2 cellular contexts compared by ENCODE assay signal in the genomic region with DNA sequence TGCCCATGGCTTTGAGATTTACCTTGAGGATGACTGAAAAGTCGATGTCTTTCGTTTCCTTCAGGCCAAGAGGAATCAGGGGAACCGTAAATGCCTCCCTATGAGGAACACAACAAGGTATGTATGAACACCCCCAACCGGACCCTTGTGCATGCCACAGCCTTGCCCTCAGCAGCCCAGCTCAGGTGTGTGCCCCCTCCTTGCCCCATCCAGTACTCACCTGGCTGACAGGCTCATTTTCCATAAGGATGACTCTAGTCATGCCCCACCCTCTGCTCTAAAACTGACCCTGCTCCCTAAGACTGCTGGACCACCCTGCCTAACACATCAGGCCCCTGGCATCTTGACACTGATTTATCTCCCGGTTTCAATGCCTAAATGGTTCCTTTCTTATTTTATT.
TF ChIP-seq lines count a peak whose summit lies in the region.

No MANE protein-coding gene starts in this region.

TF ChIP-seq in IMR-90, 13 proteins besides CTCF, POLR2A, EP300 and RAD21:
- no peak for TF ChIP-seq MAFK (IDR thresholded peaks at IDR 0.05; ENCODE audit: low read depth, low read length)
- TF ChIP-seq CEBPB (IDR thresholded peaks at IDR 0.05; ENCODE audit: low read depth, low read length), result no peak
- TF ChIP-seq BHLHE40 (IDR thresholded peaks at IDR 0.05; ENCODE audit: low read depth, low read length), result no peak
- TF ChIP-seq RCOR1 (IDR thresholded peaks at IDR 0.05; ENCODE audit: insufficient replicate concordance, low read length), result no peak
- no peak for TF ChIP-seq MAZ (IDR thresholded peaks at IDR 0.05; ENCODE audit: borderline replicate concordance, low read depth, low read length)
- TF ChIP-seq RFX5 (IDR thresholded peaks at IDR 0.05; ENCODE audit: low read depth, low read length), result no peak
- no peak for TF ChIP-seq FOS (IDR thresholded peaks at IDR 0.05; ENCODE audit: low read depth, low read length)
- TF ChIP-seq, protein P1, sequence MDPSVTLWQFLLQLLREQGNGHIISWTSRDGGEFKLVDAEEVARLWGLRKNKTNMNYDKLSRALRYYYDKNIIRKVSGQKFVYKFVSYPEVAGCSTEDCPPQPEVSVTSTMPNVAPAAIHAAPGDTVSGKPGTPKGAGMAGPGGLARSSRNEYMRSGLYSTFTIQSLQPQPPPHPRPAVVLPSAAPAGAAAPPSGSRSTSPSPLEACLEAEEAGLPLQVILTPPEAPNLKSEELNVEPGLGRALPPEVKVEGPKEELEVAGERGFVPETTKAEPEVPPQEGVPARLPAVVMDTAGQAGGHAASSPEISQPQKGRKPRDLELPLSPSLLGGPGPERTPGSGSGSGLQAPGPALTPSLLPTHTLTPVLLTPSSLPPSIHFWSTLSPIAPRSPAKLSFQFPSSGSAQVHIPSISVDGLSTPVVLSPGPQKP (IDR thresholded peaks at IDR 0.05; ENCODE audit: borderline replicate concordance, low read depth, low read length), result no peak
- no peak for TF ChIP-seq CHD1 (IDR thresholded peaks at IDR 0.05; ENCODE audit: low read depth, low read length)
- no peak for TF ChIP-seq NFE2L2 (IDR thresholded peaks at IDR 0.05; ENCODE audit: low read depth, low read length)
- no peak for TF ChIP-seq SMC3 (IDR thresholded peaks at IDR 0.05; ENCODE audit: low read depth, low read length)
- TF ChIP-seq, protein P2, sequence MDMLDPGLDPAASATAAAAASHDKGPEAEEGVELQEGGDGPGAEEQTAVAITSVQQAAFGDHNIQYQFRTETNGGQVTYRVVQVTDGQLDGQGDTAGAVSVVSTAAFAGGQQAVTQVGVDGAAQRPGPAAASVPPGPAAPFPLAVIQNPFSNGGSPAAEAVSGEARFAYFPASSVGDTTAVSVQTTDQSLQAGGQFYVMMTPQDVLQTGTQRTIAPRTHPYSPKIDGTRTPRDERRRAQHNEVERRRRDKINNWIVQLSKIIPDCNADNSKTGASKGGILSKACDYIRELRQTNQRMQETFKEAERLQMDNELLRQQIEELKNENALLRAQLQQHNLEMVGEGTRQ (IDR thresholded peaks at IDR 0.05; ENCODE audit: low read depth, low read length), result no peak
- TF ChIP-seq MXI1 (IDR thresholded peaks at IDR 0.05; ENCODE audit: borderline replicate concordance, low read depth, low read length), result no peak

TF ChIP-seq in HepG2, 621 proteins besides CTCF, POLR2A, EP300 and RAD21:
- TF ChIP-seq ZBTB38 (CRISPR knock-in tag; IDR thresholded peaks at IDR 0.05) (no peak), ZNF263 (CRISPR knock-in tag; IDR thresholded peaks at IDR 0.05) (no peak), ZNF317 (CRISPR knock-in tag; IDR thresholded peaks at IDR 0.05) (no peak), SIN3B (IDR thresholded peaks at IDR 0.05; ENCODE audit: low read length) (no peak), PHF8 (CRISPR knock-in tag; IDR thresholded peaks at IDR 0.05) (no peak), SIX1 (CRISPR knock-in tag; IDR thresholded peaks at IDR 0.05; ENCODE audit: borderline replicate concordance) (no peak), ZNF180 (CRISPR knock-in tag; IDR thresholded peaks at IDR 0.05; ENCODE audit: borderline replicate concordance, low read depth) (no peak), PHF21A (CRISPR knock-in tag; IDR thresholded peaks at IDR 0.05) (no peak)
- TF ChIP-seq, protein P3, sequence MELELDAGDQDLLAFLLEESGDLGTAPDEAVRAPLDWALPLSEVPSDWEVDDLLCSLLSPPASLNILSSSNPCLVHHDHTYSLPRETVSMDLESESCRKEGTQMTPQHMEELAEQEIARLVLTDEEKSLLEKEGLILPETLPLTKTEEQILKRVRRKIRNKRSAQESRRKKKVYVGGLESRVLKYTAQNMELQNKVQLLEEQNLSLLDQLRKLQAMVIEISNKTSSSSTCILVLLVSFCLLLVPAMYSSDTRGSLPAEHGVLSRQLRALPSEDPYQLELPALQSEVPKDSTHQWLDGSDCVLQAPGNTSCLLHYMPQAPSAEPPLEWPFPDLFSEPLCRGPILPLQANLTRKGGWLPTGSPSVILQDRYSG (CRISPR knock-in tag; IDR thresholded peaks at IDR 0.05), result no peak
- TF ChIP-seq, protein P4, sequence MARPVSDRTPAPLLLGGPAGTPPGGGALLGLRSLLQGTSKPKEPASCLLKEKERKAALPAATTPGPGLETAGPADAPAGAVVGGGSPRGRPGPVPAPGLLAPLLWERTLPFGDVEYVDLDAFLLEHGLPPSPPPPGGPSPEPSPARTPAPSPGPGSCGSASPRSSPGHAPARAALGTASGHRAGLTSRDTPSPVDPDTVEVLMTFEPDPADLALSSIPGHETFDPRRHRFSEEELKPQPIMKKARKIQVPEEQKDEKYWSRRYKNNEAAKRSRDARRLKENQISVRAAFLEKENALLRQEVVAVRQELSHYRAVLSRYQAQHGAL (CRISPR knock-in tag; IDR thresholded peaks at IDR 0.05; ENCODE audit: not compliant biosample characterization), result no peak
TF ChIP-seq in HepG2: peak in this region for 0.
